Comparison of ENCODE assay signal across 17 cellular contexts in genomic region chr11:57704932-57705331, GRCh38. TPM values are rescaled to one million over a fixed set of nuclear protein-coding genes. Genes with fewer than 3 reads are reported as not detected.
DNase-seq lines count a peak whose midpoint lies in the region; ATAC-seq and TF ChIP-seq lines count a peak whose summit lies in the region.
"Had no signal": no experiment of that assay in that cellular context is flagged by ENCODE, and none has a peak within 500 bp of the region (broad histone marks: within the 10 kb centered on the region; RNA-seq: fewer than 3 reads in every experiment).

No MANE protein-coding gene starts in this region.

- no peak for ATAC-seq in naive thymus-derived CD8-positive, alpha-beta T cell
- ATAC-seq: Right ventricle myocardium inferior had no signal

- H3K36me3 Mint-ChIP-seq in activated T-helper 1 cell treated with anti-CD3 and anti-CD28 coated beads, Interleukin-12 subunit alpha, Interleukin-12 subunit beta, Interleukin-2, Interleukin-4 antibody, amounts not matched to agents 30 ng/mL and 10 ng/mL and 1 ng/mL, durations not matched to agents 14 hours and 24 hours and 36 hours (ENCODE audit: low read depth) = peaks cover 42% of the 10 kb centered on the region
- H3K36me3 Mint-ChIP-seq in naive thymus-derived CD8-positive, alpha-beta T cell = peaks cover 0 to 69% (median 7%) of the 10 kb centered on the region in 3 donors

- H3K4me3 ChIP-seq in A673 (ENCODE audit: low read depth, low read length, poor library complexity, severe bottlenecking) (no peak overlapping the region), OCI-LY7 (ENCODE audit: low read depth, low read length, poor library complexity, severe bottlenecking) (no peak overlapping the region), breast epithelium (no peak overlapping the region)
- H3K4me3 ChIP-seq: Peyer's patch had no signal

- no peaks in the 10 kb centered on the region for H3K79me2 ChIP-seq in OCI-LY7 (ENCODE audit: insufficient read depth, low read depth, low read length)

- peak overlapping the region; percentile 48 for H3K27ac Mint-ChIP-seq in activated T-helper 1 cell treated with anti-CD3 and anti-CD28 coated beads, Interleukin-12 subunit alpha, Interleukin-12 subunit beta, Interleukin-2, Interleukin-4 antibody, amounts not matched to agents 30 ng/mL and 10 ng/mL and 1 ng/mL, durations not matched to agents 14 hours and 24 hours and 36 hours
- H3K27ac Mint-ChIP-seq in naive thymus-derived CD8-positive, alpha-beta T cell = peak overlapping the region in 6 of 10 donors; percentile 35 to 87 (median 64)

- H3K4me1 Mint-ChIP-seq in activated T-helper 1 cell treated with anti-CD3 and anti-CD28 coated beads, Interleukin-12 subunit alpha, Interleukin-12 subunit beta, Interleukin-2, Interleukin-4 antibody, amounts not matched to agents 30 ng/mL and 10 ng/mL and 1 ng/mL, durations not matched to agents 14 hours and 24 hours and 36 hours (ENCODE audit: low read depth) = peaks cover 20% of the 10 kb centered on the region
- peaks cover 8 to 14% (median 11%) of the 10 kb centered on the region in 4 donors for H3K4me1 Mint-ChIP-seq in naive thymus-derived CD8-positive, alpha-beta T cell

- CTCF ChIA-PET in A673 (lab: Charles Lee) = no interaction called here
- CTCF ChIA-PET in OCI-LY7 (lab: Charles Lee; ENCODE audit: unreplicated experiment) = no interaction called here

- no peaks in the 10 kb centered on the region for H3K9me2 ChIP-seq in OCI-LY7 (ENCODE audit: insufficient read depth, low read length)

- no peaks in the 10 kb centered on the region for H3K27me3 Mint-ChIP-seq in activated T-helper 1 cell treated with anti-CD3 and anti-CD28 coated beads, Interleukin-12 subunit alpha, Interleukin-12 subunit beta, Interleukin-2, Interleukin-4 antibody, amounts not matched to agents 30 ng/mL and 10 ng/mL and 1 ng/mL, durations not matched to agents 14 hours and 24 hours and 36 hours (ENCODE audit: insufficient read depth)
- no peaks in the 10 kb centered on the region for H3K27me3 Mint-ChIP-seq in naive thymus-derived CD8-positive, alpha-beta T cell
- H3K27me3 Mint-ChIP-seq: CD4-positive, alpha-beta memory T cell had no signal

- POLR2A ChIA-PET in A673 (lab: Charles Lee; ENCODE audit: low non-redundant PET) (no interaction called here), OCI-LY7 (lab: Charles Lee) (interaction anchor here (0.5 to 2.5 kb wide), 4 partner anchors 11 to 342 kb away, joined by 3 to 7 read pairs (median 4); no protein-coding TSS in a partner anchor)
- POLR2A ChIA-PET in naive thymus-derived CD8-positive, alpha-beta T cell (lab: Charles Lee) = no interaction called here

- H3K4me1 ChIP-seq in A673 (ENCODE audit: insufficient read depth, low read length, poor library complexity, severe bottlenecking) = no peaks in the 10 kb centered on the region
- H3K4me1 ChIP-seq in OCI-LY7 (ENCODE audit: insufficient read depth, low read length, poor library complexity, severe bottlenecking) = no peaks in the 10 kb centered on the region
- H3K4me1 ChIP-seq in breast epithelium = no peaks in the 10 kb centered on the region
- H3K4me1 ChIP-seq: Peyer's patch had no signal

- H3K27me3 ChIP-seq in A673 (replicated peaks; ENCODE audit: insufficient read depth, low read depth, low read length, poor library complexity) = no peaks in the 10 kb centered on the region
- no peaks in the 10 kb centered on the region for H3K27me3 ChIP-seq in breast epithelium
- H3K27me3 ChIP-seq: Peyer's patch had no signal

- DNase-seq in A673 (ENCODE audit: low spot score) (no peak), OCI-LY7 (ENCODE audit: low spot score) (no peak), DMS 273 (lab: John Stamatoyannopoulos, UW; ENCODE audit: unreplicated experiment) (no peak), breast epithelium (ENCODE audit: low spot score in 2 of 2) (no peak)
- DNase-seq in activated T-helper 1 cell treated with anti-CD3 and anti-CD28 coated beads, Interleukin-12 subunit alpha, Interleukin-12 subunit beta, Interleukin-2, Interleukin-4 antibody, amounts not matched to agents 30 ng/mL and 10 ng/mL and 1 ng/mL, durations not matched to agents 14 hours and 24 hours and 36 hours (ENCODE audit: low spot score) = no peak
- DNase-seq in naive thymus-derived CD8-positive, alpha-beta T cell = no peak
- DNase-seq: CD4-positive, alpha-beta memory T cell; NCI-H1048; NCI-H1436 treated with DMSO at 0.1 percent for 48 hours; NCI-H2081; NCI-H510A treated with DMSO at 0.1 percent for 48 hours; Peyer's patch had no signal

- H3K27ac ChIP-seq in 22Rv1 (0 out of 2 replicates have a peak overlapping the region, but pooled peaks have one; percentile 13), A673 (ENCODE audit: low read depth, low read length, poor library complexity, severe bottlenecking) (no peak overlapping the region), OCI-LY7 (ENCODE audit: low read depth, low read length, poor library complexity, severe bottlenecking) (no peak overlapping the region), breast epithelium (no peak overlapping the region)
- H3K27ac ChIP-seq: KMS-11, Peyer's patch had no signal

- H3K36me3 ChIP-seq in A673 (ENCODE audit: insufficient read depth, low read length, poor library complexity, severe bottlenecking) = peaks cover 50% of the 10 kb centered on the region
- H3K36me3 ChIP-seq in OCI-LY7 (ENCODE audit: insufficient read depth, low read length) = peaks cover 60% of the 10 kb centered on the region
- no peaks in the 10 kb centered on the region for H3K36me3 ChIP-seq in breast epithelium

- TF ChIP-seq POLR2A in breast epithelium (IDR thresholded peaks at IDR 0.05) = no peak

- no peak overlapping the region for H3K4me3 Mint-ChIP-seq in activated T-helper 1 cell treated with anti-CD3 and anti-CD28 coated beads, Interleukin-12 subunit alpha, Interleukin-12 subunit beta, Interleukin-2, Interleukin-4 antibody, amounts not matched to agents 30 ng/mL and 10 ng/mL and 1 ng/mL, durations not matched to agents 14 hours and 24 hours and 36 hours
- H3K4me3 Mint-ChIP-seq in naive thymus-derived CD8-positive, alpha-beta T cell = no peak overlapping the region
- H3K4me3 Mint-ChIP-seq: CD4-positive, alpha-beta memory T cell had no signal

- H3K9me3 Mint-ChIP-seq in activated T-helper 1 cell treated with anti-CD3 and anti-CD28 coated beads, Interleukin-12 subunit alpha, Interleukin-12 subunit beta, Interleukin-2, Interleukin-4 antibody, amounts not matched to agents 30 ng/mL and 10 ng/mL and 1 ng/mL, durations not matched to agents 14 hours and 24 hours and 36 hours = no peaks in the 10 kb centered on the region
- H3K9me3 Mint-ChIP-seq in naive thymus-derived CD8-positive, alpha-beta T cell = no peaks in the 10 kb centered on the region
- H3K9me3 Mint-ChIP-seq: CD4-positive, alpha-beta memory T cell had no signal

- H3K9me3 ChIP-seq in A673 (ENCODE audit: low read depth, low read length, poor library complexity, severe bottlenecking) (no peaks in the 10 kb centered on the region), OCI-LY7 (ENCODE audit: low read length) (no peaks in the 10 kb centered on the region), breast epithelium (no peaks in the 10 kb centered on the region)
- H3K9me3 ChIP-seq: Peyer's patch had no signal

- intact Hi-C loops in A673 (cut with micrococcal nuclease; ENCODE audit: unreplicated experiment) (no loop called here), OCI-LY7 (cut with micrococcal nuclease; ENCODE audit: unreplicated experiment) (no loop called here), breast epithelium (cut with DNase I; ENCODE audit: low total_unique reads) (no loop called here)
- intact Hi-C loops in activated T-helper 1 cell treated with anti-CD3 and anti-CD28 coated beads, Interleukin-12 subunit alpha, Interleukin-12 subunit beta, Interleukin-2, Interleukin-4 antibody, amounts not matched to agents 30 ng/mL and 10 ng/mL and 1 ng/mL, durations not matched to agents 14 hours and 24 hours and 36 hours (cut with micrococcal nuclease) = no loop called here

- no peaks in the 10 kb centered on the region; the same call in 1 of the 2 replicates for H4K20me1 ChIP-seq in OCI-LY7 (ENCODE audit: insufficient read depth, low read length)

- H3K4me2 ChIP-seq in OCI-LY7 (ENCODE audit: low read length) = no peak overlapping the region
- H3K4me2 ChIP-seq: KMS-11 had no signal

- H2AFZ ChIP-seq in OCI-LY7 (ENCODE audit: low read length) = no peak overlapping the region

- BruUV-seq in A673 (replicated peaks; lab: Mats Ljungman, UMichigan) = TSS peak; percentile 15
- no TSS peak for BruUV-seq in OCI-LY7 (replicated peaks; lab: Mats Ljungman, UMichigan)

- TF ChIP-seq CTCF in 22Rv1 (IDR thresholded peaks at IDR 0.05) (no peak), A673 (conservative IDR thresholded peaks at IDR 0.05; ENCODE audit: low read depth, low read length) (no peak), OCI-LY7 (conservative IDR thresholded peaks at IDR 0.05; ENCODE audit: low read length) (no peak), breast epithelium (IDR thresholded peaks at IDR 0.05) (no peak)

RNA-seq across cellular contexts. Expression of gene MED19, which starts 7.1 kb away (rescaled TPM):
- total RNA-seq in A673 (2021) (35.4 and 43.6 TPM in 2 replicates), OCI-LY7 (2022) (11.1 and 12.6 TPM in 2 replicates), breast epithelium (10 to 100 TPM; 18.7 to 27.7 (median 20.6) TPM)
- total RNA-seq in activated T-helper 1 cell treated with anti-CD3 and anti-CD28 coated beads, Interleukin-12 subunit alpha, Interleukin-12 subunit beta, Interleukin-2, Interleukin-4 antibody, amounts not matched to agents 30 ng/mL and 10 ng/mL and 1 ng/mL, durations not matched to agents 14 hours and 24 hours and 36 hours = 14.9 TPM in 2 replicates
- 10 to 100 TPM in 1 of 2 experiments, 1 to 10 TPM in 1; 9.3 to 11.9 TPM for total RNA-seq in naive thymus-derived CD8-positive, alpha-beta T cell
- polyA plus RNA-seq in naive thymus-derived CD8-positive, alpha-beta T cell = 10 to 100 TPM; 12.8 to 17.4 (median 15.7) TPM
- 11.9 and 17.5 TPM in 2 replicates for total RNA-seq in OCI-LY7 (2014; rRNA removed; shearing (Covaris generic))

RNA-seq across cellular contexts. Expression of gene TMX2, which starts 7.5 kb away (rescaled TPM):
- 166 and 186 TPM in 2 replicates for total RNA-seq in A673 (2021)
- total RNA-seq in activated T-helper 1 cell treated with anti-CD3 and anti-CD28 coated beads, Interleukin-12 subunit alpha, Interleukin-12 subunit beta, Interleukin-2, Interleukin-4 antibody, amounts not matched to agents 30 ng/mL and 10 ng/mL and 1 ng/mL, durations not matched to agents 14 hours and 24 hours and 36 hours = 95.9 and 96.8 TPM in 2 replicates
- total RNA-seq in naive thymus-derived CD8-positive, alpha-beta T cell = 10 to 100 TPM; 56.4 to 58.5 TPM
- polyA plus RNA-seq in naive thymus-derived CD8-positive, alpha-beta T cell = 10 to 100 TPM; 69.9 to 85.8 (median 82.7) TPM
- 53.3 and 54.9 TPM in 2 replicates for total RNA-seq in OCI-LY7 (2014; rRNA removed; shearing (Covaris generic))
- 60.2 and 66.9 TPM in 2 replicates for total RNA-seq in OCI-LY7 (2022)
- 10 to 100 TPM; 45.8 to 80.1 (median 66.2) TPM for total RNA-seq in breast epithelium

RNA-seq across cellular contexts. Expression of gene SELENOH, which starts 36.4 kb away (rescaled TPM):
- 192 and 212 TPM in 2 replicates for total RNA-seq in A673 (2021)
- total RNA-seq in activated T-helper 1 cell treated with anti-CD3 and anti-CD28 coated beads, Interleukin-12 subunit alpha, Interleukin-12 subunit beta, Interleukin-2, Interleukin-4 antibody, amounts not matched to agents 30 ng/mL and 10 ng/mL and 1 ng/mL, durations not matched to agents 14 hours and 24 hours and 36 hours = 211 and 232 TPM in 2 replicates
- total RNA-seq in naive thymus-derived CD8-positive, alpha-beta T cell = 100 to 1,000 TPM; 142 to 146 TPM
- polyA plus RNA-seq in naive thymus-derived CD8-positive, alpha-beta T cell = 100 to 1,000 TPM; 294 to 419 (median 342) TPM
- total RNA-seq in OCI-LY7 (2014; rRNA removed; shearing (Covaris generic)) = 181 and 229 TPM in 2 replicates
- 144 and 169 TPM in 2 replicates for total RNA-seq in OCI-LY7 (2022)
- 100 to 1,000 TPM in 2 of 3 donors, 10 to 100 TPM in 1; 84.3 to 153 (median 153) TPM for total RNA-seq in breast epithelium

RNA-seq across cellular contexts. Expression of gene ZDHHC5, which starts 37.0 kb away (rescaled TPM):
- total RNA-seq in A673 (2021) = 72.9 and 76.9 TPM in 2 replicates
- 78.4 and 79.1 TPM in 2 replicates for total RNA-seq in activated T-helper 1 cell treated with anti-CD3 and anti-CD28 coated beads, Interleukin-12 subunit alpha, Interleukin-12 subunit beta, Interleukin-2, Interleukin-4 antibody, amounts not matched to agents 30 ng/mL and 10 ng/mL and 1 ng/mL, durations not matched to agents 14 hours and 24 hours and 36 hours
- 10 to 100 TPM; 75.2 to 78.8 TPM for total RNA-seq in naive thymus-derived CD8-positive, alpha-beta T cell
- 10 to 100 TPM; 25.0 to 43.4 (median 26.4) TPM for polyA plus RNA-seq in naive thymus-derived CD8-positive, alpha-beta T cell
- total RNA-seq in OCI-LY7 (2014; rRNA removed; shearing (Covaris generic)) = 23.4 and 27.5 TPM in 2 replicates
- total RNA-seq in OCI-LY7 (2022) = 46.1 and 57.4 TPM in 2 replicates
- 10 to 100 TPM; 39.3 to 50.2 (median 39.8) TPM for total RNA-seq in breast epithelium

RNA-seq across cellular contexts. Expression of gene BTBD18, which starts 46.7 kb away (rescaled TPM):
- total RNA-seq in A673 (2021) = not detected in 2 replicates
- total RNA-seq in activated T-helper 1 cell treated with anti-CD3 and anti-CD28 coated beads, Interleukin-12 subunit alpha, Interleukin-12 subunit beta, Interleukin-2, Interleukin-4 antibody, amounts not matched to agents 30 ng/mL and 10 ng/mL and 1 ng/mL, durations not matched to agents 14 hours and 24 hours and 36 hours = 0.07 TPM in 1 of 2 replicates, not detected in the other
- total RNA-seq in naive thymus-derived CD8-positive, alpha-beta T cell = under 1 TPM; 0.18 to 0.30 TPM
- under 1 TPM; 0.25 to 0.76 (median 0.27) TPM for polyA plus RNA-seq in naive thymus-derived CD8-positive, alpha-beta T cell
- not detected in 2 replicates for total RNA-seq in OCI-LY7 (2014; rRNA removed; shearing (Covaris generic))
- total RNA-seq in OCI-LY7 (2022) = not detected in 2 replicates
- not detected for total RNA-seq in breast epithelium
- total RNA-seq: CD4-positive, alpha-beta memory T cell; MCF 10A; Peyer's patch; Right ventricle myocardium inferior had no signal
- polyA plus RNA-seq: BJ had no signal
